Comparison of ENCODE assay signal across 19 cellular contexts in the genomic region with DNA sequence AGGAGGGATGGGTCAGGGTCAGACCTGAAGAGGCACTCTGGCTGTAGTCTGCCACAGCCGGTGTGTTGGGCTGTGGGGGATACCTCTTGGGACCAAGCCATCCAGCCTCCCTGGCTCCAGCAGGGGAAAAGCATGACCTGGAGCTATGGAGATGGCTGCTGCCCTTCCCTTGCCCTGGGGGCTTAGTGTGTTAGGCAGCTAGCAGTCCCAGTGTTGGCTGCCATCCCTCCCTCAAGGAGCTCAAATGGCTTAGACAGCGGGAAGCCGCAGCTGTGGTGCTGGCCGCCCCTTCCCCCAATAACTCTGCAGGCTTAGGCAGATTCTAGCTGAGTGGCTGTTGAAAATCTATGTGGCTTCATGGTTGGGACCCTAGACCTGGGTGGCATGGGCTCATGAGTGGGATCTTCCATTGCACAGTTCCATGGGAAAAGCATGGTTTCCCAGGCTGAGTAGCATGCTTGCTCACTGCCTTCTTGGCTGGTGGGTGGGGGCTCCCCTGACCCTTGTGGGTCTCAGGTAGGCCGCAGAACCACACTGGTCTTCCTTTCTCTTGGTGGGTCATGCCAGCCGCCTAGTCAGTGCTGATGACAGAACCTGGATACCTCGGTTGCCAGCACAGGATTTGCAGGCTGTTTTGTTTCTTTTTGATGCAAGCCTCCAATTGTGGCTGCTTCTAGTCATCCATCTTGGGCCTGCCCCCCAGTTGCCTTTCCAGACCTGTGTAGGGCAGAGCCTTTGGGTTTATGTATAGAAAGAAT.
"Had no signal": no experiment of that assay in that cellular context is flagged by ENCODE, and none has a peak within 500 bp of the region (broad histone marks: within the 10 kb centered on the region; RNA-seq: fewer than 3 reads in every experiment).

No MANE protein-coding gene starts in this region.

- FAIRE-seq: astrocyte, bronchial epithelial cell, frontal cortex had no signal

- H3K36me3 ChIP-seq: heart left ventricle, right atrium auricular region, suprapubic skin had no signal

- H3K4me3 ChIP-seq: heart left ventricle, right atrium auricular region, suprapubic skin had no signal

- H3K27ac ChIP-seq: heart left ventricle, right atrium auricular region, suprapubic skin had no signal

- H3K27ac Mint-ChIP-seq: endodermal cell, nephron progenitor cell had no signal

- H3K4me3 Mint-ChIP-seq: endodermal cell, nephron progenitor cell had no signal

- DNase-seq: activated CD4-positive, alpha-beta T cell treated with anti-CD3 and anti-CD28 coated beads for 1 hour; activated T-cell treated with anti-CD3 and anti-CD28 coated beads, Interleukin-2, amount 50 U/mL, for 1 hour; endodermal cell; heart left ventricle; mesendoderm; nephron progenitor cell; occipital lobe; SIG-M5; stimulated activated CD4-positive, alpha-beta T cell treated with anti-CD3 and anti-CD28 coated beads, Interleukin-15, amount 100 ng/mL, for 24 hours; stimulated activated CD4-positive, alpha-beta T cell treated with anti-CD3 and anti-CD28 coated beads, Interleukin-4, amount 100 ng/mL, for 1 hour; stimulated activated naive CD4-positive, alpha-beta T cell; T1000; trophoblast cell had no signal

- H3K4me1 ChIP-seq: suprapubic skin had no signal

- H3K27me3 ChIP-seq: right atrium auricular region, suprapubic skin had no signal

- H3K9me3 Mint-ChIP-seq: endodermal cell, immature natural killer cell, nephron progenitor cell had no signal

- H3K9me3 ChIP-seq: heart left ventricle, right atrium auricular region, suprapubic skin had no signal

- H3K4me1 Mint-ChIP-seq: endodermal cell, nephron progenitor cell had no signal

- ATAC-seq: heart left ventricle had no signal
